ENCODE assay signal across 11 cellular contexts in the genomic region with DNA sequence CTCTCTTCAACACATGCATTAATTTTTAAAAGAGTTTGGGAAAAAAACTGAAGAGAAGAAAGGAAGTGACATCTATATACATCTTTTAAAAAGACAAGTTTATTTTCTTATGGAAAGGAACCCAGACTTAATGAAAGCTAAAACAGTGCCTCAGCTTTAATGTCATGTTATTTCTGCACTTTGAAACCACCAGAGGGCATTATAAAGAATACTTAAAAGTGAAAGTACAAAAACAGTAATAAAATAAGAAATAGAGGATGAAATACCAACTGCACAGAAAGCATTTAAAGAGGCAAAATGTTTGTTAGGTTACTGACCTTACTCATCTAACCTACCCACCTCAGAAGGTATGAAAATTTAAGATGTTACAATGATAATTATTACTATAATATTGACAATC.
DNase-seq lines count a peak whose midpoint lies in the region; ATAC-seq and TF ChIP-seq lines count a peak whose summit lies in the region.
"Had no signal": no experiment of that assay in that cellular context is flagged by ENCODE, and none has a peak within 500 bp of the region (broad histone marks: within the 10 kb centered on the region; RNA-seq: fewer than 3 reads in every experiment).

No MANE protein-coding gene starts in this region.

- no peak overlapping the region for H3K4me2 ChIP-seq in DND-41 (ENCODE audit: insufficient read depth, low read length)

- H3K9ac ChIP-seq in DND-41 (ENCODE audit: low read depth, low read length) = no peak overlapping the region

- in situ Hi-C loops in ACHN (cut with HindIII; ENCODE audit: low pct_ligation_motif_present, low pct_unique_long_range_greater_than_20kb, low sequenced_read_pairs) = no loop called here

- H3K27ac ChIP-seq in DND-41 (ENCODE audit: low read length) (no peak overlapping the region), dorsolateral prefrontal cortex (no peak overlapping the region)

- peaks cover 50% of the 10 kb centered on the region for H3K36me3 ChIP-seq in DND-41 (ENCODE audit: insufficient read depth, low read length)

- H2AFZ ChIP-seq in DND-41 (ENCODE audit: low read depth, low read length) = no peak overlapping the region

- TF ChIP-seq CTCF in DND-41 (IDR thresholded peaks at IDR 0.05; ENCODE audit: borderline replicate concordance, extremely low read depth, low read length, poor library complexity, severe bottlenecking) = peak; percentile 42
- peak in 36 of 56 donors; percentile 3 to 44 (median 24) for TF ChIP-seq CTCF in dorsolateral prefrontal cortex (IDR thresholded peaks at IDR 0.05 in 54 of 56, conservative IDR thresholded peaks at IDR 0.05 in 2 of 56; ENCODE audit: low read depth in 1 of 56, partially characterized antibody in 56 of 56)

- H4K20me1 ChIP-seq in DND-41 (ENCODE audit: insufficient read depth, low read length) = no peaks in the 10 kb centered on the region

- ATAC-seq in DND-41 (ENCODE audit: insufficient read depth, low read depth) = no peak

- H3K4me3 ChIP-seq in DND-41 (ENCODE audit: low read depth in 1 of 2, low read length in 2 of 2) (no peak overlapping the region), dorsolateral prefrontal cortex (no peak overlapping the region)

- H3K4me1 ChIP-seq in DND-41 (ENCODE audit: insufficient read depth, low read length) = no peaks in the 10 kb centered on the region

- intact Hi-C loops in dorsolateral prefrontal cortex (cut with DNase I) = loop anchor here in 1 of 2 donors (10.0 kb wide), 1 partner anchor 333 kb away; no protein-coding TSS in a partner anchor

- H3K9me3 ChIP-seq in DND-41 (ENCODE audit: insufficient read depth, low read length, severe bottlenecking) = no peaks in the 10 kb centered on the region

- no peaks in the 10 kb centered on the region for H3K79me2 ChIP-seq in DND-41 (ENCODE audit: insufficient read depth, low read length)

- H3K27me3 ChIP-seq in DND-41 (ENCODE audit: insufficient read depth, low read length, poor library complexity) (no peaks in the 10 kb centered on the region), dorsolateral prefrontal cortex (no peaks in the 10 kb centered on the region)

- DNase-seq in ACHN = peak; percentile 13
- no peak for DNase-seq in DND-41
- peak; percentile 43 for DNase-seq in OCI-M1 (lab: John Stamatoyannopoulos, UW)
- no peak for DNase-seq in dorsolateral prefrontal cortex
- no peak for DNase-seq in SKM-1 (lab: John Stamatoyannopoulos, UW; ENCODE audit: unreplicated experiment)
- no peak for DNase-seq in NCI-H524 (lab: John Stamatoyannopoulos, UW)
- DNase-seq in stimulated activated CD4-positive, alpha-beta T cell treated with anti-CD3 and anti-CD28 coated beads, Interleukin-1b, Interleukin-23, amount 100 ng/mL, for 48 hours = no peak
- no peak for DNase-seq in NCI-H1048 (lab: John Stamatoyannopoulos, UW)
- DNase-seq: activated effector memory CD4-positive, alpha-beta T cell treated with Interleukin-2 at 50 U/mL for 16 hours; GF-D8; kidney had no signal

Comparison
In these comparisons a context has a peak if more than half of its experiments do, and no peak if none do; other contexts are left out.
1. DNase-seq: peak in ACHN (single experiment) and OCI-M1 (single experiment); none in DND-41 (single experiment), dorsolateral prefrontal cortex (0 of 10), SKM-1 (single experiment), NCI-H524 (0 of 2), stimulated activated CD4-positive, alpha-beta T cell treated with anti-CD3 and anti-CD28 coated beads, Interleukin-1b, Interleukin-23, amount 100 ng/mL, for 48 hours (single experiment) and NCI-H1048 (single experiment).